27 cellular contexts compared by ENCODE assay signal in the genomic region with DNA sequence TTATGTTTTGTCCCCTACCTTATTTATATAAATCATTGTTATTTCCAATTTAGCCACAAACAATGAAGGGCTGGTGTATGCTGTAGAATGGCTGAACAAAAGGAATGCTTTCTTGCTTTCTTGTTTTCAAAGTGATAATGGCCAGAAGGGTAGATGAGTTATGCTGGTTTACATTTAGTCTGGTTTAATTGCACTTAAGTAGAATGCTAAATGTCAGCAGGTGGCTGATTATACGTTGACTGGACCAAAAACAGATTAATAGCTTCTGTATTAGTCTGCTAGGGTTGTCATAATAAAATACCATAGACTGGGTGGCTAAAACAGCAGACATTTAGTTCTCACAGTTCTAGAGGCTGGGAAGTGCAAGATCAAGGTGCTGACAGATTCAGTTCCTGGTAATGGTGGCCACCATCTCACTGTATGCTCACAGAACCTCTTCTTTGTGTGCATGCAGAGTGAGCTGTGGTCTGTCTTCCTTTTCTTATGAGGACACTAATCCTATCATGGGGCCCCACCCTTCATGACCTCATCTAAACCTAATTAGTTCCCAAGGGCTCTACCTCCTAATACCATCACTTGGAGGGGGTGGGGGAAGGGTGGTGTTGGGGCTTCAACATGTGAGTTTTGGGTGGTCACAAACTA. TPM values are rescaled to one million over a fixed set of nuclear protein-coding genes. Genes with fewer than 3 reads are reported as not detected.
"Had no signal": no experiment of that assay in that cellular context is flagged by ENCODE, and none has a peak within 500 bp of the region (broad histone marks: within the 10 kb centered on the region; RNA-seq: fewer than 3 reads in every experiment).

No MANE protein-coding gene starts in this region.

- H3K4me2 ChIP-seq: smooth muscle cell had no signal

- H3K27ac ChIP-seq: breast epithelium, esophagus squamous epithelium, gastroesophageal sphincter, sigmoid colon, thoracic aorta, VCaP had no signal

- ATAC-seq: activated naive CD4-positive, alpha-beta T cell treated with anti-CD3 and anti-CD28 coated beads, Interleukin-2, amount 50 U/mL, for 72 hours; gastroesophageal sphincter; left cardiac atrium; mucosa of descending colon had no signal

- H3K9me3 Mint-ChIP-seq: activated CD4-positive, alpha-beta T cell treated with anti-CD3 and anti-CD28 coated beads, Interleukin-2, amount 10 ng/mL, durations not matched to agents 7 days and 5 days; activated naive CD4-positive, alpha-beta T cell treated with anti-CD3 and anti-CD28 coated beads, Interleukin-2, amount 50 U/mL, for 72 hours; central memory CD8-positive, alpha-beta T cell; memory B cell; neural crest cell had no signal

- H3K4me3 Mint-ChIP-seq: activated CD4-positive, alpha-beta T cell treated with anti-CD3 and anti-CD28 coated beads, Interleukin-2, amount 10 ng/mL, durations not matched to agents 7 days and 5 days; memory B cell; neural crest cell had no signal

- DNase-seq: activated CD4-positive, alpha-beta T cell treated with anti-CD3 and anti-CD28 coated beads, Interleukin-2, amount 10 ng/mL, durations not matched to agents 7 days and 5 days; activated CD4-positive, CD25-positive, alpha-beta regulatory T cell treated with anti-CD3 and anti-CD28 coated beads, Interleukin-2, amount 50 U/mL, for 72 hours; activated gamma-delta T cell treated with Interleukin-2 at 50 U/mL for 16 hours; activated T-cell treated with anti-CD3 and anti-CD28 coated beads, Interleukin-2, amount 50 U/mL, for 1 hour; effector memory CD4-positive, alpha-beta T cell; esophagus squamous epithelium; islet precursor cell; left cardiac atrium; mucosa of descending colon; occipital lobe; posterior cingulate gyrus; sigmoid colon; stimulated activated CD4-positive, alpha-beta T cell treated with anti-CD3 and anti-CD28 coated beads, Interleukin-15, amount 100 ng/mL, for 24 hours; stimulated activated naive CD4-positive, alpha-beta T cell treated with Interleukin-2 at 50 U/mL for 16 hours; upper lobe of left lung had no signal

- H3K4me3 ChIP-seq: breast epithelium, esophagus squamous epithelium, gastroesophageal sphincter, mucosa of descending colon, sigmoid colon, smooth muscle cell, thoracic aorta, upper lobe of left lung had no signal

- H3K4me1 ChIP-seq: breast epithelium, esophagus squamous epithelium, sigmoid colon had no signal

- H3K36me3 Mint-ChIP-seq: activated naive CD4-positive, alpha-beta T cell treated with anti-CD3 and anti-CD28 coated beads, Interleukin-2, amount 50 U/mL, for 72 hours; memory B cell had no signal

- H3K27me3 ChIP-seq: breast epithelium, esophagus squamous epithelium, gastroesophageal sphincter, sigmoid colon, upper lobe of left lung had no signal

- H3K36me3 ChIP-seq: breast epithelium, esophagus squamous epithelium, gastroesophageal sphincter, sigmoid colon, thoracic aorta, upper lobe of left lung had no signal

- H3K27ac Mint-ChIP-seq: activated naive CD4-positive, alpha-beta T cell treated with anti-CD3 and anti-CD28 coated beads, Interleukin-2, amount 50 U/mL, for 72 hours had no signal

- H3K27me3 Mint-ChIP-seq: central memory CD8-positive, alpha-beta T cell; memory B cell had no signal

RNA-seq across cellular contexts. Expression of a gene that starts 17.1 kb away (rescaled TPM):
- total RNA-seq: activated CD4-positive, alpha-beta T cell treated with anti-CD3 and anti-CD28 coated beads, Interleukin-2, amount 10 ng/mL, durations not matched to agents 7 days and 5 days; dermis microvascular lymphatic vessel endothelial cell; liver; neural crest cell; occipital lobe; renal cortical epithelial cell had no signal
